8 cellular contexts compared by ENCODE assay signal in the genomic region with DNA sequence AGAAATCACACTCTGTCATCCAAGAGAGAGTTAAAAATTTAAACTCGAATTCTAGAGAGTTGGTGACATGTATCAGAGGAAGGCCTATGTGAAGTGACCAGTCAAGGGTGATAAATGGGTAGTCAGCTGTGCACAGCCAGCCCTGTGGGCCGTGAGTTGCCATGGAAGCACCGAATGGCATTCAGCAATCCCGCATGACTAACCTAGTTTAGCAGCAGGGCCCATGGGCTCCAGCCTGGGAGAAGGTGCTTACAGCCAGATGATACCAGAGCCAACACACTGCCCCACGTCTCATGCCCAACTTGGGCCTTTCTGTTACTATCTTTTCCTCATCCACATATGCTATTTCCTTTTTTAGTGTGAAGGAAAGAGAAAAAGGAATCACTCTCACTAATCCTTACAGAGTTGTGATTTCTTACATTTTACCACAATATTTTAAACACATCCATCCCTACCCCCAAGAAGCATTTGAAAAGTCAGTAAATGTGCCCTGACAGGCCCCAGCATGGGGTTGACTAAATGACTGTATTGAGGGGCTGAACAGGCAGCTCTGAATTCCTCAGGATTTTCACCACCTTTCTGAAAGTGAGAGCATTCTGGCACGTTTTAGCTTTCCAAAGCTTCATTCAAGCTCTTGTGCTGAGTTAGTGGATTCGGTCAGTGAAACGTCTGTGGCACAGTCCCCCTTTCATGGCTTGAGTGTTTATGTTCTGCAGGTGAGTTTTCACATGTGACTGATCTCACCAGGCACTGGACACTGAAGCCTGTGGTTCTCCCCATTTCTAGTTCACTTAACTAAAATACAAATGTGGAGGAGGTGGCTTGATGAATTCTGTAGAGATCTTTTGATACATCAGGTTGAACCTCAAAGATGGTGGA.
A peak's percentile ranks its signal among the peaks of the same experiment; 100 is the strongest.
DNase-seq lines count a peak whose midpoint lies in the region; ATAC-seq and TF ChIP-seq lines count a peak whose summit lies in the region.

No MANE protein-coding gene starts in this region.

- H3K4me3 Mint-ChIP-seq in activated CD8-positive, alpha-beta T cell treated with anti-CD3 and anti-CD28 coated beads for 36 hours = no peak overlapping the region

- H3K27me3 ChIP-seq in foreskin keratinocyte = no peaks in the 10 kb centered on the region

- H3K4me1 ChIP-seq in foreskin keratinocyte = peaks cover 31% of the 10 kb centered on the region

- ATAC-seq in GM18498 (IDR thresholded peaks at IDR 0.05; ENCODE audit: unreplicated experiment) (peak; percentile 48), HG03159 (IDR thresholded peaks at IDR 0.05; ENCODE audit: unreplicated experiment) (peak; percentile 39), foreskin keratinocyte (peak; percentile 98)
- no peak for ATAC-seq in activated CD8-positive, alpha-beta T cell treated with anti-CD3 and anti-CD28 coated beads for 36 hours

- H3K27ac ChIP-seq in foreskin keratinocyte = peak overlapping the region; percentile 8

- H3K9me3 Mint-ChIP-seq in activated CD8-positive, alpha-beta T cell treated with anti-CD3 and anti-CD28 coated beads for 36 hours = no peaks in the 10 kb centered on the region

- CTCF ChIA-PET in activated CD8-positive, alpha-beta T cell treated with anti-CD3 and anti-CD28 coated beads for 36 hours (lab: Charles Lee) = no interaction called here

- H3K36me3 Mint-ChIP-seq in activated CD8-positive, alpha-beta T cell treated with anti-CD3 and anti-CD28 coated beads for 36 hours (ENCODE audit: low read depth) = peaks cover 4% of the 10 kb centered on the region

- H3K27me3 Mint-ChIP-seq in activated CD8-positive, alpha-beta T cell treated with anti-CD3 and anti-CD28 coated beads for 36 hours = no peaks in the 10 kb centered on the region

- POLR2A ChIA-PET in activated CD8-positive, alpha-beta T cell treated with anti-CD3 and anti-CD28 coated beads for 36 hours (lab: Charles Lee) = no interaction called here

- DNase-seq in SW480 (ENCODE audit: low spot score) (peak; percentile 72), foreskin keratinocyte (peak; percentile 78 to 93), non-pigmented ciliary epithelial cell (ENCODE audit: low read depth) (peak; percentile 77), AML-193 (lab: John Stamatoyannopoulos, UW) (no peak), inferior parietal cortex (ENCODE audit: extremely low spot score) (no peak)
- no peak for DNase-seq in activated CD8-positive, alpha-beta T cell treated with anti-CD3 and anti-CD28 coated beads for 36 hours

- TF ChIP-seq CTCF in foreskin keratinocyte (conservative IDR thresholded peaks at IDR 0.05) = no peak
- TF ChIP-seq CTCF in activated CD8-positive, alpha-beta T cell treated with anti-CD3 and anti-CD28 coated beads for 36 hours (IDR thresholded peaks at IDR 0.05) = no peak

- peaks cover 44% of the 10 kb centered on the region for H3K4me1 Mint-ChIP-seq in activated CD8-positive, alpha-beta T cell treated with anti-CD3 and anti-CD28 coated beads for 36 hours (ENCODE audit: low read depth)

- intact Hi-C loops in activated CD8-positive, alpha-beta T cell treated with anti-CD3 and anti-CD28 coated beads for 36 hours (cut with micrococcal nuclease) = no loop called here

- no peak overlapping the region for H3K27ac Mint-ChIP-seq in activated CD8-positive, alpha-beta T cell treated with anti-CD3 and anti-CD28 coated beads for 36 hours

Comparison
In these comparisons a context has a peak if more than half of its experiments do, and no peak if none do; other contexts are left out.
1. DNase-seq: peak in SW480 (single experiment), foreskin keratinocyte (2 of 2) and non-pigmented ciliary epithelial cell (single experiment); none in AML-193 (0 of 2), activated CD8-positive, alpha-beta T cell treated with anti-CD3 and anti-CD28 coated beads for 36 hours (single experiment) and inferior parietal cortex (single experiment).